ENCODE assay signal across 26 cellular contexts in genomic region chr1:101483982-101484381, GRCh38.
"Had no signal": no experiment of that assay in that cellular context is flagged by ENCODE, and none has a peak within 500 bp of the region (broad histone marks: within the 10 kb centered on the region; RNA-seq: fewer than 3 reads in every experiment).

No MANE protein-coding gene starts in this region.

- DNase-seq: hypothalamus; immature natural killer cell; kidney; left ventricle myocardium inferior; mesendoderm; midbrain; mucosa of descending colon; naive thymus-derived CD4-positive, alpha-beta T cell; nucleus accumbens; pancreas; posterior cingulate gyrus; retina; right cardiac atrium; spleen; stimulated activated CD4-positive, alpha-beta T cell treated with anti-CD3 and anti-CD28 coated beads, Interleukin-4, amount 100 ng/mL, for 24 hours; stimulated activated naive CD4-positive, alpha-beta T cell; tibial artery; trophoblast cell; upper lobe of right lung had no signal

- H3K9me3 ChIP-seq: mucosa of descending colon, pancreas, prostate gland, suprapubic skin, thoracic aorta, tibial artery, upper lobe of right lung had no signal

- H3K27me3 ChIP-seq: pancreas, spleen, suprapubic skin, tibial artery, upper lobe of right lung had no signal

- H3K4me1 ChIP-seq: left ventricle myocardium inferior, pancreas, prostate gland, spleen, suprapubic skin, tibial artery had no signal

- H3K4me3 ChIP-seq: left ventricle myocardium inferior, lung, mucosa of descending colon, pancreas, prostate gland, skin epidermis, spleen, suprapubic skin, thoracic aorta, tibial artery, upper lobe of right lung had no signal

- H3K36me3 ChIP-seq: left ventricle myocardium inferior, pancreas, prostate gland, spleen, suprapubic skin, thoracic aorta, tibial artery, upper lobe of right lung had no signal

- ATAC-seq: mucosa of descending colon; naive thymus-derived CD4-positive, alpha-beta T cell; natural killer cell treated with Interleukin-12 subunit alpha and Interleukin-12 subunit beta and Interleukin-15 and Interleukin-18, amount 100 ng/mL, for 72 hours; pancreas; stimulated activated effector memory CD8-positive, alpha-beta T cell treated with anti-CD3 and anti-CD28 coated beads, Interleukin-12 subunit alpha, Interleukin-12 subunit beta, amount 100 ng/mL, for 72 hours; upper lobe of right lung had no signal

- H3K27ac ChIP-seq: left ventricle myocardium inferior, pancreas, prostate gland, spleen, suprapubic skin, thoracic aorta, tibial artery, upper lobe of right lung had no signal
